Comparison of ENCODE assay signal across 8 cellular contexts in the genomic region with DNA sequence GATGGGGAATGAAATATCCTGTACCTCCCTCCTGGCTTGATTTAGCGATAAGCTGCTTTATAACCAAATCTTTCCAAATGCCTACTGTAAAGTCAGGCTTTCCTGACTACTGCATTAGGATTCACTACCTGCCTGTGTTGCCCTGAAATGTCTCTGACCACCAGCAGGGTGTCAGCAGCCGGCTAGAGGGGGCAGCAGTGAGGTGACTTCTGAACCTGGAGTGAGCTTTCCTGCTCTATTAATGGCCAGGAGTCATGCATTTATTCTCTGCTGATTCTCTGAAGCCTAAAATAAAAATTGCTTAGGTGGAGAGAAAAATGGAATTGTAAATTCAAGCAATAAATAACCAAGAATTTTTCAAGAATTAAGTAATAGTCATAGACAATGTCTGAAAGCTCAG. TPM values are rescaled to one million over a fixed set of nuclear protein-coding genes. Genes with fewer than 3 reads are reported as not detected.
DNase-seq lines count a peak whose midpoint lies in the region; ATAC-seq and TF ChIP-seq lines count a peak whose summit lies in the region.

No MANE protein-coding gene starts in this region.

- H3K36me3 ChIP-seq in muscle layer of duodenum (ENCODE audit: control insufficient read depth in 1 of 2, insufficient read depth in 2 of 2, low read length in 2 of 2): no peaks in the 10 kb centered on the region

- peak overlapping the region; percentile 85 for H3K27ac ChIP-seq in muscle layer of duodenum (ENCODE audit: low read length)

- no peaks in the 10 kb centered on the region for H3K27me3 ChIP-seq in muscle layer of duodenum (ENCODE audit: low read depth, low read length)

- no peak for ATAC-seq in HG02642 (IDR thresholded peaks at IDR 0.05; ENCODE audit: poor library complexity, unreplicated experiment)

- peaks cover 4 to 24% of the 10 kb centered on the region in 2 donors for H3K4me1 ChIP-seq in muscle layer of duodenum (ENCODE audit: control insufficient read depth in 1 of 2, insufficient read depth in 2 of 2, low read length in 2 of 2)

- DNase-seq in A172 (ENCODE audit: low spot score) (peak; percentile 57), NCI-H69 (lab: John Stamatoyannopoulos, UW) (peak; percentile 61), choroid plexus epithelial cell (ENCODE audit: low read depth) (peak; percentile 35), NCI-H2081 treated with DMSO at 0.1 percent for 48 hours (lab: John Stamatoyannopoulos, UW) (no peak), hippocampal formation (lab: John Stamatoyannopoulos, UW) (no peak)

- no peaks in the 10 kb centered on the region for H3K9me3 ChIP-seq in muscle layer of duodenum (ENCODE audit: control insufficient read depth in 1 of 2, low read length in 2 of 2)

- TF ChIP-seq CTCF in GM12873 (IDR thresholded peaks at IDR 0.05; ENCODE audit: insufficient read depth, low read depth, low read length, missing control alignments) (peak; percentile 66), choroid plexus epithelial cell (conservative IDR thresholded peaks at IDR 0.05; ENCODE audit: low read depth, low read length) (peak; percentile 64)

- H3K4me3 ChIP-seq in choroid plexus epithelial cell (ENCODE audit: low read depth, low read length) (no peak overlapping the region), muscle layer of duodenum (ENCODE audit: low read depth in 1 of 2, low read length in 2 of 2) (peak overlapping the region in 1 of 2 donors; percentile 31)

RNA-seq across cellular contexts. Expression of a gene that starts 2.5 kb away (rescaled TPM):
- 46.6 and 51.7 TPM in 2 replicates for total RNA-seq in A172 (2014; rRNA removed; shearing (Covaris generic))

Comparison
In these comparisons a context has a peak if more than half of its experiments do, and no peak if none do; other contexts are left out.
1. DNase-seq: peak in A172 (single experiment), NCI-H69 (single experiment) and choroid plexus epithelial cell (single experiment); none in NCI-H2081 treated with DMSO at 0.1 percent for 48 hours (single experiment) and hippocampal formation (0 of 2).